In genomic region chr6:33610779-33611421, GRCh38 we compare ENCODE assay signal across 1 cellular context.
TF ChIP-seq lines count a peak whose summit lies in the region.

No MANE protein-coding gene starts in this region.

TF ChIP-seq in H1, 55 proteins besides CTCF, POLR2A, EP300 and RAD21 (continued from another document):
- TF ChIP-seq USF2 (IDR thresholded peaks at IDR 0.05; ENCODE audit: low read length) (no peak), SUZ12 (IDR thresholded peaks at IDR 0.05; ENCODE audit: low read length) (no peak), SIN3A (conservative IDR thresholded peaks at IDR 0.05 in 1 of 2, IDR thresholded peaks at IDR 0.05 in 1 of 2; ENCODE audit: low read depth in 1 of 2, low read length in 2 of 2) (no peak), RFX5 (IDR thresholded peaks at IDR 0.05; ENCODE audit: borderline replicate concordance, low read depth, low read length) (no peak), ATF2 (IDR thresholded peaks at IDR 0.05; ENCODE audit: low read length) (peak; percentile 26; the same call in 1 of the 2 replicates)
